Comparison of ENCODE assay signal across 1 cellular context in genomic region chr9:134550584-134550983, GRCh38.
TF ChIP-seq lines count a peak whose summit lies in the region.

No MANE protein-coding gene starts in this region.

TF ChIP-seq in WTC11, 78 proteins besides CTCF, POLR2A, EP300 and RAD21:
- no peak for TF ChIP-seq ZNF423 (CRISPR knock-in tag; IDR thresholded peaks at IDR 0.05)
- TF ChIP-seq, protein P1, sequence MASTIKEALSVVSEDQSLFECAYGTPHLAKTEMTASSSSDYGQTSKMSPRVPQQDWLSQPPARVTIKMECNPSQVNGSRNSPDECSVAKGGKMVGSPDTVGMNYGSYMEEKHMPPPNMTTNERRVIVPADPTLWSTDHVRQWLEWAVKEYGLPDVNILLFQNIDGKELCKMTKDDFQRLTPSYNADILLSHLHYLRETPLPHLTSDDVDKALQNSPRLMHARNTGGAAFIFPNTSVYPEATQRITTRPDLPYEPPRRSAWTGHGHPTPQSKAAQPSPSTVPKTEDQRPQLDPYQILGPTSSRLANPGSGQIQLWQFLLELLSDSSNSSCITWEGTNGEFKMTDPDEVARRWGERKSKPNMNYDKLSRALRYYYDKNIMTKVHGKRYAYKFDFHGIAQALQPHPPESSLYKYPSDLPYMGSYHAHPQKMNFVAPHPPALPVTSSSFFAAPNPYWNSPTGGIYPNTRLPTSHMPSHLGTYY (CRISPR knock-in tag; IDR thresholded peaks at IDR 0.05), result no peak
- no peak for TF ChIP-seq IRF2 (CRISPR knock-in tag; IDR thresholded peaks at IDR 0.05; ENCODE audit: borderline replicate concordance, low read depth)
- TF ChIP-seq, protein P2, sequence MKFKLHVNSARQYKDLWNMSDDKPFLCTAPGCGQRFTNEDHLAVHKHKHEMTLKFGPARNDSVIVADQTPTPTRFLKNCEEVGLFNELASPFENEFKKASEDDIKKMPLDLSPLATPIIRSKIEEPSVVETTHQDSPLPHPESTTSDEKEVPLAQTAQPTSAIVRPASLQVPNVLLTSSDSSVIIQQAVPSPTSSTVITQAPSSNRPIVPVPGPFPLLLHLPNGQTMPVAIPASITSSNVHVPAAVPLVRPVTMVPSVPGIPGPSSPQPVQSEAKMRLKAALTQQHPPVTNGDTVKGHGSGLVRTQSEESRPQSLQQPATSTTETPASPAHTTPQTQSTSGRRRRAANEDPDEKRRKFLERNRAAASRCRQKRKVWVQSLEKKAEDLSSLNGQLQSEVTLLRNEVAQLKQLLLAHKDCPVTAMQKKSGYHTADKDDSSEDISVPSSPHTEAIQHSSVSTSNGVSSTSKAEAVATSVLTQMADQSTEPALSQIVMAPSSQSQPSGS (CRISPR knock-in tag; IDR thresholded peaks at IDR 0.05; ENCODE audit: borderline replicate concordance, low read depth), result no peak
- TF ChIP-seq ZNF281 (CRISPR knock-in tag; IDR thresholded peaks at IDR 0.05), result no peak
- TF ChIP-seq OVOL2 (CRISPR knock-in tag; IDR thresholded peaks at IDR 0.05; ENCODE audit: borderline replicate concordance), result no peak
- TF ChIP-seq CREB1 (CRISPR knock-in tag; IDR thresholded peaks at IDR 0.05), result no peak
- TF ChIP-seq GRHL2 (CRISPR knock-in tag; IDR thresholded peaks at IDR 0.05; ENCODE audit: insufficient replicate concordance, severe bottlenecking), result no peak
TF ChIP-seq in WTC11: peak in this region for 0.
